ENCODE assay signal across 10 cellular contexts in the genomic region with DNA sequence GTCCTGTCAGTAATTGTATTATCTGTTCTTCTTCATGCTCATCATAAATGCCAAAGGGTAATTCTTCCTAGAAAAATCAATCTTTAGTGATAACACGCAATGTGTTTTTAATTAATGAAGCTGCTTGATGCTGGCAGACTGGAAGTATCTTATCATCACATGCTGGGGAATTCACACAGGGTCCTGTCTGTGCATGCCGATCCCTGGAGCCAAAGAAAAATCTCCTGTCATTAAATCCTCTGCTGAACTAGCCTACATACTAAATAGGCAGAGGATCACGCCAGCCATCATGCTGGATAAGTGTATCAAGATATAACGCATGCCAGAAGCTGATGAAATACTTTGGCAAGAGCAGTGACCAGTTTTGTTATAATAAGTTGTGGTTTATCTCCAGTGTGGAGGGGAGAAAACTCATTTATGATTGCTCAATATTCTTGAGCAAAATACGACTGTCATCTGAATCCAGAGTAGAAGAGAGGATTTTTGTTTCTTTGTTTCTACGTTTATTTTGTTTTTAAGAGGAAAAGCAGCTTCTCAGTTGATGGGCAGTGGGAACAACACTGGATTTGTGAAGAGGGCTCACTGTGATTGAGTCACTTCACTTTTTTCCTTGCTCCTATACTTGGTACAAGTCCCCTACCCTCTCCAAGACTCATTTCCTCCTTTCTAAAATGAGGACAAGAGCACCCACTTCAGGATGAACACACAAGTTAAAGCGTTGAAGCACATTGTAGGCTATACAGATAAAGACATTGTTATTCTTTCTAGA.
A peak's percentile ranks its signal among the peaks of the same experiment; 100 is the strongest.
DNase-seq lines count a peak whose midpoint lies in the region; ATAC-seq and TF ChIP-seq lines count a peak whose summit lies in the region.
"Had no signal": no experiment of that assay in that cellular context is flagged by ENCODE, and none has a peak within 500 bp of the region (broad histone marks: within the 10 kb centered on the region; RNA-seq: fewer than 3 reads in every experiment).

No MANE protein-coding gene starts in this region.

- no peaks in the 10 kb centered on the region for H3K79me2 ChIP-seq in neural progenitor cell (ENCODE audit: low read depth)

- H3K36me3 ChIP-seq in endodermal cell (ENCODE audit: control insufficient read depth, insufficient read depth, low read length) (no peaks in the 10 kb centered on the region), neural progenitor cell (no peaks in the 10 kb centered on the region)

- CTCF ChIA-PET in Calu3 (lab: Charles Lee) (interaction anchor here (1.0 to 1.4 kb wide), 2 partner anchors 24 to 147 kb away, joined by 5 to 6 read pairs; no protein-coding TSS in a partner anchor), HEK293T (lab: Yijun Ruan, JAX) (interaction anchor here (0.9 kb wide), 1 partner anchor 32 kb away, joined by 3 read pairs; no protein-coding TSS in a partner anchor)

- peak overlapping the region; percentile 99 for H3K27ac Mint-ChIP-seq in Calu3 (ENCODE audit: unreplicated experiment)
- peak overlapping the region; percentile 15 for H3K27ac Mint-ChIP-seq in endodermal cell
- no peak overlapping the region for H3K27ac Mint-ChIP-seq in neural progenitor cell
- H3K27ac Mint-ChIP-seq: activated T-helper 2 cell treated with anti-CD3 and anti-CD28 coated beads, Interferon-gamma antibody, Interleukin-2, Interleukin-4, amounts not matched to agents 10 μg/mL and 5 μg/mL and 100 μg/mL, durations not matched to agents 14 hours and 24 hours and 36 hours had no signal

- peaks cover 59% of the 10 kb centered on the region for H3K4me1 Mint-ChIP-seq in Calu3 (ENCODE audit: low read depth, unreplicated experiment)
- peaks cover 49% of the 10 kb centered on the region for H3K4me1 Mint-ChIP-seq in endodermal cell
- H3K4me1 Mint-ChIP-seq in neural progenitor cell = peaks cover 7% of the 10 kb centered on the region
- H3K4me1 Mint-ChIP-seq: neural crest cell had no signal

- H3K27me3 Mint-ChIP-seq in Calu3 (ENCODE audit: unreplicated experiment) = no peaks in the 10 kb centered on the region
- no peaks in the 10 kb centered on the region for H3K27me3 Mint-ChIP-seq in endodermal cell (ENCODE audit: insufficient read depth)
- no peaks in the 10 kb centered on the region for H3K27me3 Mint-ChIP-seq in neural progenitor cell (ENCODE audit: insufficient read depth, low read depth)

- H3K4me1 ChIP-seq in endodermal cell (ENCODE audit: control insufficient read depth, insufficient read depth, low read length) (peaks cover 18% of the 10 kb centered on the region), neural progenitor cell (no peaks in the 10 kb centered on the region)

- H3K27me3 ChIP-seq in endodermal cell (ENCODE audit: control insufficient read depth, insufficient read depth, low read length, poor library complexity, severe bottlenecking) (no peaks in the 10 kb centered on the region), neural progenitor cell (no peaks in the 10 kb centered on the region)

- WGBS in endodermal cell (ENCODE audit: insufficient coverage in 1 of 2, insufficient read length in 1 of 2), 2 experiments = 69 to 93% methylated on average over 3 to 7 of the region's 7 CpGs

- H2AFZ ChIP-seq in neural progenitor cell (replicated peaks) = peak overlapping the region; percentile 12

- intact Hi-C loops in Calu3 (cut with micrococcal nuclease; ENCODE audit: unreplicated experiment) = loop anchor here (1.0 to 10.0 kb wide), 6 partner anchors 36 to 558 kb away; no protein-coding TSS in a partner anchor

- no peak overlapping the region for H3K4me2 ChIP-seq in neural progenitor cell

- peaks cover 19% of the 10 kb centered on the region for H3K36me3 Mint-ChIP-seq in Calu3 (ENCODE audit: insufficient read depth, unreplicated experiment)
- peaks cover 3% of the 10 kb centered on the region for H3K36me3 Mint-ChIP-seq in endodermal cell (ENCODE audit: low read depth)
- no peaks in the 10 kb centered on the region for H3K36me3 Mint-ChIP-seq in neural progenitor cell

- POLR2A ChIA-PET in HEK293T (lab: Yijun Ruan, JAX) = no interaction called here

- H3K27ac ChIP-seq in endodermal cell (ENCODE audit: low read depth, low read length) = no peak overlapping the region
- no peak overlapping the region for H3K27ac ChIP-seq in neural progenitor cell

- H3K4me3 ChIP-seq in endodermal cell (ENCODE audit: low read length) (no peak overlapping the region), neural progenitor cell (no peak overlapping the region)

- H3K9me3 ChIP-seq in endodermal cell (ENCODE audit: control insufficient read depth, low read length) (peaks cover 23% of the 10 kb centered on the region), neural progenitor cell (ENCODE audit: low read depth) (no peaks in the 10 kb centered on the region)

- H3K9ac ChIP-seq in endodermal cell (ENCODE audit: extremely low read depth, low read length, poor library complexity, severe bottlenecking) = no peak overlapping the region
- H3K9ac ChIP-seq in neural progenitor cell = no peak overlapping the region

- no TSS peak for BruUV-seq in Calu3 (replicated peaks; lab: Mats Ljungman, UMichigan)

- TF ChIP-seq CTCF in Calu3 (IDR thresholded peaks at IDR 0.05; ENCODE audit: unreplicated experiment) (no peak), endodermal cell (conservative IDR thresholded peaks at IDR 0.05) (peak; percentile 57), neural progenitor cell (IDR thresholded peaks at IDR 0.05) (peak; percentile 19)

- ATAC-seq in GM21367 (IDR thresholded peaks at IDR 0.05; ENCODE audit: unreplicated experiment) = no peak
- no peak for ATAC-seq in HG03571 (IDR thresholded peaks at IDR 0.05; ENCODE audit: unreplicated experiment)

- H3F3A ChIP-seq in neural progenitor cell (ENCODE audit: low read depth) = no peaks in the 10 kb centered on the region

- DNase-seq in Calu3 (peak; percentile 41), NOMO-1 (lab: John Stamatoyannopoulos, UW; ENCODE audit: unreplicated experiment in 2 of 2) (peak; percentile 42 to 90), endodermal cell (no peak), neural progenitor cell (ENCODE audit: low spot score) (no peak), RPMI8226 (no peak), HEK293T (ENCODE audit: extremely low spot score) (no peak)

- H3K4me3 Mint-ChIP-seq in Calu3 (ENCODE audit: low read depth, unreplicated experiment) = peak overlapping the region; percentile 18
- H3K4me3 Mint-ChIP-seq in endodermal cell = no peak overlapping the region
- no peak overlapping the region for H3K4me3 Mint-ChIP-seq in neural progenitor cell
- H3K4me3 Mint-ChIP-seq: neural crest cell had no signal

- H4K20me1 ChIP-seq in neural progenitor cell (ENCODE audit: low read depth) = no peaks in the 10 kb centered on the region

- peaks cover 2% of the 10 kb centered on the region for H3K9me3 Mint-ChIP-seq in Calu3 (ENCODE audit: low read depth, unreplicated experiment)
- H3K9me3 Mint-ChIP-seq in endodermal cell = peaks cover 10% of the 10 kb centered on the region
- no peaks in the 10 kb centered on the region for H3K9me3 Mint-ChIP-seq in neural progenitor cell
- H3K9me3 Mint-ChIP-seq: activated T-helper 2 cell treated with anti-CD3 and anti-CD28 coated beads, Interferon-gamma antibody, Interleukin-2, Interleukin-4, amounts not matched to agents 10 μg/mL and 5 μg/mL and 100 μg/mL, durations not matched to agents 14 hours and 24 hours and 36 hours had no signal

TF ChIP-seq in HEK293T, 16 proteins besides CTCF, POLR2A, EP300 and RAD21:
- TF ChIP-seq SP1 (IDR thresholded peaks at IDR 0.05) = no peak

Comparison
In these comparisons a context has a peak if more than half of its experiments do, and no peak if none do; other contexts are left out.
1. DNase-seq: peak in Calu3 (single experiment) and NOMO-1 (2 of 2); none in endodermal cell (single experiment), neural progenitor cell (single experiment), RPMI8226 (single experiment) and HEK293T (single experiment).